Comparison of ENCODE assay signal across 8 cellular contexts in genomic region chr11:65498042-65498726, GRCh38. TPM values are rescaled to one million over a fixed set of nuclear protein-coding genes. Genes with fewer than 3 reads are reported as not detected.
A peak's percentile ranks its signal among the peaks of the same experiment; 100 is the strongest.
DNase-seq lines count a peak whose midpoint lies in the region; ATAC-seq and TF ChIP-seq lines count a peak whose summit lies in the region.

No MANE protein-coding gene starts in this region.

- no peak for TF ChIP-seq CTCF in fibroblast of mammary gland (conservative IDR thresholded peaks at IDR 0.05; ENCODE audit: control insufficient read depth, insufficient read depth, low read depth, low read length)
- no peak for TF ChIP-seq CTCF in omental fat pad (IDR thresholded peaks at IDR 0.05)

- DNase-seq in NCI-H2196 (lab: John Stamatoyannopoulos, UW; ENCODE audit: unreplicated experiment) = peak; percentile 59
- DNase-seq in NCI-H2196 treated with DMSO at 0.1 percent for 48 hours (lab: John Stamatoyannopoulos, UW; ENCODE audit: unreplicated experiment) = no peak
- peak; percentile 78 for DNase-seq in NCI-H748 (lab: John Stamatoyannopoulos, UW; ENCODE audit: unreplicated experiment)
- peak; percentile 54 for DNase-seq in activated T-cell treated with anti-CD3 and anti-CD28 coated beads for 1 hour (ENCODE audit: low read depth)
- DNase-seq in fibroblast of mammary gland (ENCODE audit: low read depth) = peak; percentile 75
- DNase-seq in omental fat pad (ENCODE audit: low spot score) = peak; percentile 46
- DNase-seq in cerebellum (ENCODE audit: low spot score) = no peak

- ATAC-seq in omental fat pad (ENCODE audit: low FRiP score) = no peak
- ATAC-seq in GM19328 (IDR thresholded peaks at IDR 0.05; ENCODE audit: unreplicated experiment) = no peak

- H3K4me3 ChIP-seq in fibroblast of mammary gland (ENCODE audit: control insufficient read depth, low read depth, low read length) = peak overlapping the region; percentile 91

RNA-seq across cellular contexts. Expression of gene MALAT1, which starts 0.7 kb away (rescaled TPM):
- total RNA-seq in omental fat pad (over 10,000 TPM; 11,614 to 21,764 (median 16,063) TPM), cerebellum (17,703 TPM)

RNA-seq across cellular contexts. Expression of gene SCYL1, which starts 26.7 kb away (rescaled TPM):
- total RNA-seq in omental fat pad = 100 to 1,000 TPM in 1 of 4 donors, 10 to 100 TPM in 3; 75.4 to 105 (median 88.8) TPM
- 30.7 TPM for total RNA-seq in cerebellum

RNA-seq across cellular contexts. Expression of gene LTBP3, which starts 60.0 kb away (rescaled TPM):
- total RNA-seq in omental fat pad (10 to 100 TPM; 67.3 to 84.8 (median 76.5) TPM), cerebellum (27.9 TPM)

Comparison
In these comparisons a context has a peak if more than half of its experiments do, and no peak if none do; other contexts are left out.
1. DNase-seq: peak in NCI-H2196 (single experiment), NCI-H748 (single experiment), activated T-cell treated with anti-CD3 and anti-CD28 coated beads for 1 hour (single experiment), fibroblast of mammary gland (single experiment) and omental fat pad (single experiment); none in NCI-H2196 treated with DMSO at 0.1 percent for 48 hours (single experiment) and cerebellum (single experiment).